15 cellular contexts compared by ENCODE assay signal in genomic region chr6:25832307-25832662, GRCh38. TPM values are rescaled to one million over a fixed set of nuclear protein-coding genes. Genes with fewer than 3 reads are reported as not detected.
DNase-seq lines count a peak whose midpoint lies in the region; ATAC-seq and TF ChIP-seq lines count a peak whose summit lies in the region.
"Had no signal": no experiment of that assay in that cellular context is flagged by ENCODE, and none has a peak within 500 bp of the region (broad histone marks: within the 10 kb centered on the region; RNA-seq: fewer than 3 reads in every experiment).

No MANE protein-coding gene starts in this region.

- peak in 2 of 4 donors; percentile 2 to 3 for ATAC-seq in right lobe of liver
- ATAC-seq in GM21360 (IDR thresholded peaks at IDR 0.05; ENCODE audit: unreplicated experiment), result no peak
- no peak for ATAC-seq in HG03457 (IDR thresholded peaks at IDR 0.05; ENCODE audit: unreplicated experiment)
- ATAC-seq: CD8-positive, alpha-beta T cell; HCT116 had no signal

- H3K9me3 ChIP-seq in HEK293 (ENCODE audit: control insufficient read depth, insufficient read depth, low read depth, low read length) (no peaks in the 10 kb centered on the region), hepatocyte (ENCODE audit: low read depth) (no peaks in the 10 kb centered on the region), right lobe of liver (no peaks in the 10 kb centered on the region)

- POLR2A ChIA-PET in HEK293 (lab: Yijun Ruan, JAX), result no interaction called here

- H2AFZ ChIP-seq in hepatocyte, result no peak overlapping the region

- H3K9me2 ChIP-seq in hepatocyte (replicated peaks; ENCODE audit: insufficient read depth), result no peaks in the 10 kb centered on the region

- intact Hi-C loops in right lobe of liver (cut with DNase I), result loop anchor here in 1 of 2 donors (10.0 kb wide), 1 partner anchor 53 kb away; no protein-coding TSS in a partner anchor

- H4K20me1 ChIP-seq in hepatocyte (ENCODE audit: insufficient read depth, poor library complexity, severe bottlenecking), result no peaks in the 10 kb centered on the region

- no peaks in the 10 kb centered on the region for H3K79me2 ChIP-seq in hepatocyte

- TF ChIP-seq CTCF in HEK293 (tag by site-specific recombination; IDR thresholded peaks at IDR 0.05), result no peak
- TF ChIP-seq CTCF in hepatocyte (IDR thresholded peaks at IDR 0.05; ENCODE audit: poor library complexity), result no peak
- TF ChIP-seq CTCF in right lobe of liver (IDR thresholded peaks at IDR 0.05), result no peak

- CTCF ChIA-PET in HEK293 (lab: Yijun Ruan, JAX), result interaction anchor here (1.2 kb wide), 1 partner anchor 43 kb away, joined by 3 read pairs; no protein-coding TSS in a partner anchor

- 0 out of 2 replicates have a peak, but pooled peaks cover 9% of the 10 kb centered on the region for H3K4me1 ChIP-seq in HEK293 (ENCODE audit: control insufficient read depth, insufficient read depth, low read length)
- H3K4me1 ChIP-seq in hepatocyte (ENCODE audit: insufficient read depth), result peaks cover 13% of the 10 kb centered on the region
- H3K4me1 ChIP-seq in right lobe of liver, result peaks cover 0 to 12% (median 6%) of the 10 kb centered on the region in 4 donors

- no peak for DNase-seq in hepatocyte (ENCODE audit: low spot score)
- no peak for DNase-seq in right lobe of liver
- no peak for DNase-seq in GDM1 (lab: John Stamatoyannopoulos, UW)
- DNase-seq: CD8-positive, alpha-beta T cell; COR-L47; DND-41; GF-D8 had no signal

- H3K36me3 ChIP-seq in HEK293 (ENCODE audit: control insufficient read depth in 2 of 2, insufficient read depth in 1 of 2, low read length in 2 of 2), result no peaks in the 10 kb centered on the region
- no peaks in the 10 kb centered on the region for H3K36me3 ChIP-seq in hepatocyte (replicated peaks; ENCODE audit: insufficient read depth, low read depth)
- H3K36me3 ChIP-seq in right lobe of liver, result no peaks in the 10 kb centered on the region

- H3K4me3 ChIP-seq in HEK293 (ENCODE audit: low read depth, low read length), result no peak overlapping the region
- no peak overlapping the region for H3K4me3 ChIP-seq in hepatocyte
- no peak overlapping the region for H3K4me3 ChIP-seq in right lobe of liver

- no peak overlapping the region for H3K27ac ChIP-seq in HEK293 (ENCODE audit: extremely low read depth, low read depth, low read length)
- H3K27ac ChIP-seq in hepatocyte, result no peak overlapping the region
- peak overlapping the region in 2 of 3 donors; percentile 85 to 90 for H3K27ac ChIP-seq in right lobe of liver

- TF ChIP-seq POLR2A in right lobe of liver (IDR thresholded peaks at IDR 0.05), result no peak

- H3K27me3 ChIP-seq in hepatocyte (no peaks in the 10 kb centered on the region), right lobe of liver (no peaks in the 10 kb centered on the region)

- H3K4me2 ChIP-seq in hepatocyte, result peak overlapping the region; percentile 65

TF ChIP-seq in HEK293, 187 proteins besides CTCF, POLR2A, EP300 and RAD21:
- no peak for TF ChIP-seq MEIS1 (CRISPR knock-in tag; IDR thresholded peaks at IDR 0.05; ENCODE audit: borderline replicate concordance)
- TF ChIP-seq YY2 (tag by site-specific recombination; IDR thresholded peaks at IDR 0.05), result no peak
- TF ChIP-seq ZNF560 (tag by site-specific recombination; IDR thresholded peaks at IDR 0.05; ENCODE audit: borderline replicate concordance), result no peak
- peak; percentile 68 for TF ChIP-seq ZNF366 (tag by site-specific recombination; conservative IDR thresholded peaks at IDR 0.05)
- no peak for TF ChIP-seq ZSCAN23 (tag by site-specific recombination; IDR thresholded peaks at IDR 0.05)
- TF ChIP-seq SP3 (tag by site-specific recombination; IDR thresholded peaks at IDR 0.05), result no peak

RNA-seq across cellular contexts. Expression of gene SLC17A1, which starts 0.4 kb away (rescaled TPM):
- total RNA-seq in hepatocyte (1.9 and 3.2 TPM in 2 replicates), right lobe of liver (10 to 100 TPM; 10.5 to 22.8 (median 14.5) TPM)
- polyA plus RNA-seq in hepatocyte, result 2.2 and 4.0 TPM in 2 replicates
- total RNA-seq: A673; CD8-positive, alpha-beta T cell; HT1080 had no signal
- polyA plus RNA-seq: BJ, CD14-positive monocyte had no signal

RNA-seq across cellular contexts. Expression of gene SLC17A3, which starts 41.8 kb away (rescaled TPM):
- total RNA-seq in hepatocyte, result 0.23 and 0.36 TPM in 2 replicates
- polyA plus RNA-seq in hepatocyte, result 0.43 and 0.57 TPM in 2 replicates
- total RNA-seq in right lobe of liver, result 10 to 100 TPM in 5 of 6 experiments, 1 to 10 TPM in 1; 9.5 to 31.4 (median 20.8) TPM
- total RNA-seq: A673, HT1080 had no signal
- polyA plus RNA-seq: BJ, CD14-positive monocyte had no signal

Comparison
In these comparisons a context has a peak if more than half of its experiments do, and no peak if none do; other contexts are left out.
1. H3K27ac ChIP-seq: peak in right lobe of liver (2 of 3); none in HEK293 (single experiment) and hepatocyte (single experiment).